Comparison of ENCODE assay signal across 1 cellular context in the genomic region with DNA sequence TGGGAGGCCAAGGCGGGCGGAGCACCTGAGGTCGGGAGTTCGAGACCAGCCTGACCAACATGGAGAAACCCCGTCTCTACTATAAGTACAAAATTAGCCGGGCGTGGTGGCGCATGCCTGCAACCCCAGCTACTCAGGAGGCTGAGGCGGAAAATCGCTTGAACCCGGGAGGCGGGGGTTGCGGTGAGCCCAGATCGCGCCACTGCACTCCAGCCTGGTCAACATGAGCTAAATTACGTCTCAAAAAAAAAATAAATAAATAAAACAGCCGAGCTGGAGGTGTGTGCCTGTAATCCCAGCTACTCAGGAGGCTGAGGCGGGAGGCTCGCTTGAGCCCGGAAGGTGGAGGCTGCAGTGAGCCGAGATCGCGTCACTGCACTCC.
TF ChIP-seq lines count a peak whose summit lies in the region.

No MANE protein-coding gene starts in this region.

TF ChIP-seq in HepG2, 621 proteins besides CTCF, POLR2A, EP300 and RAD21:
- TF ChIP-seq ZNF605 (CRISPR knock-in tag; IDR thresholded peaks at IDR 0.05) (peak; percentile 33; the same call in 1 of the 2 replicates), ZNF121 (CRISPR knock-in tag; IDR thresholded peaks at IDR 0.05) (peak; percentile 94; the same call in 1 of the 2 replicates), ADNP (CRISPR knock-in tag; IDR thresholded peaks at IDR 0.05) (peak; percentile 83), AGO1 (IDR thresholded peaks at IDR 0.05; ENCODE audit: low read depth, low read length, poor library complexity, severe bottlenecking) (peak; percentile 11), ZMYM2 (CRISPR knock-in tag; IDR thresholded peaks at IDR 0.05) (peak; percentile 75), ZMYM3 (CRISPR knock-in tag; IDR thresholded peaks at IDR 0.05) (peak; percentile 98), SNAPC2 (CRISPR knock-in tag; IDR thresholded peaks at IDR 0.05) (0 out of 2 replicates have a peak, but pooled peaks have one; percentile 28), HDAC2 (CRISPR knock-in tag; IDR thresholded peaks at IDR 0.05) (0 out of 2 replicates have a peak, but pooled peaks have one; percentile 35), KDM1A (CRISPR knock-in tag; IDR thresholded peaks at IDR 0.05) (peak; percentile 89), NAIF1 (CRISPR knock-in tag; IDR thresholded peaks at IDR 0.05; ENCODE audit: borderline replicate concordance) (0 out of 2 replicates have a peak, but pooled peaks have one; percentile 12), YEATS2 (CRISPR knock-in tag; IDR thresholded peaks at IDR 0.05; ENCODE audit: borderline replicate concordance) (0 out of 2 replicates have a peak, but pooled peaks have one; percentile 5), KDM3A (CRISPR knock-in tag; IDR thresholded peaks at IDR 0.05; ENCODE audit: low read depth) (0 out of 2 replicates have a peak, but pooled peaks have one; percentile 27), CHD4 (IDR thresholded peaks at IDR 0.05; ENCODE audit: borderline replicate concordance, low read length) (0 out of 2 replicates have a peak, but pooled peaks have one; percentile 42), ZNF501 (CRISPR knock-in tag; IDR thresholded peaks at IDR 0.05) (0 out of 2 replicates have a peak, but pooled peaks have one; percentile 2), ZNF558 (CRISPR knock-in tag; IDR thresholded peaks at IDR 0.05; ENCODE audit: borderline replicate concordance) (0 out of 2 replicates have a peak, but pooled peaks have one; percentile 63)
- TF ChIP-seq, protein P1, sequence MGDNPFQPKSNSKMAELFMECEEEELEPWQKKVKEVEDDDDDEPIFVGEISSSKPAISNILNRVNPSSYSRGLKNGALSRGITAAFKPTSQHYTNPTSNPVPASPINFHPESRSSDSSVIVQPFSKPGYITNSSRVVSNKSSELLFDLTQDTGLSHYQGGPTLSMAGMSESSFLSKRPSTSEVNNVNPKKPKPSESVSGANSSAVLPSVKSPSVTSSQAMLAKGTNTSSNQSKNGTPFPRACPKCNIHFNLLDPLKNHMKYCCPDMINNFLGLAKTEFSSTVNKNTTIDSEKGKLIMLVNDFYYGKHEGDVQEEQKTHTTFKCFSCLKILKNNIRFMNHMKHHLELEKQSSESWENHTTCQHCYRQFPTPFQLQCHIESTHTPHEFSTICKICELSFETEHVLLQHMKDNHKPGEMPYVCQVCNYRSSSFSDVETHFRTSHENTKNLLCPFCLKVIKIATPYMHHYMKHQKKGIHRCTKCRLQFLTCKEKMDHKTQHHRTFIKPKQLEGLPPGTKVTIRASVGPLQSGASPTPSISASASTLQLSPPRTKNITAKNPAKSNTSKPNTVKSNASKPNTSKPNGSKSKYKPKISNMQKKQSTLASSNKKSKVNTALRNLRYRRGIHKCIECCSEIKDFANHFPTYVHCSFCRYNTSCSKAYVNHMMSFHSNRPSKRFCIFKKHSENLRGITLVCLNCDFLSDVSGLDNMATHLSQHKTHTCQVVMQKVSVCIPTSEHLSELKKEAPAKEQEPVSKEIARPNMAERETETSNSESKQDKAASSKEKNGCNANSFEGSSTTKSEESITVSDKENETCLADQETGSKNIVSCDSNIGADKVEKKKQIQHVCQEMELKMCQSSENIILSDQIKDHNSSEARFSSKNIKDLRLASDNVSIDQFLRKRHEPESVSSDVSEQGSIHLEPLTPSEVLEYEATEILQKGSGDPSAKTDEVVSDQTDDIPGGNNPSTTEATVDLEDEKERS (CRISPR knock-in tag; IDR thresholded peaks at IDR 0.05): peak; percentile 30; the same call in 1 of the 2 replicates
- TF ChIP-seq, protein P2, sequence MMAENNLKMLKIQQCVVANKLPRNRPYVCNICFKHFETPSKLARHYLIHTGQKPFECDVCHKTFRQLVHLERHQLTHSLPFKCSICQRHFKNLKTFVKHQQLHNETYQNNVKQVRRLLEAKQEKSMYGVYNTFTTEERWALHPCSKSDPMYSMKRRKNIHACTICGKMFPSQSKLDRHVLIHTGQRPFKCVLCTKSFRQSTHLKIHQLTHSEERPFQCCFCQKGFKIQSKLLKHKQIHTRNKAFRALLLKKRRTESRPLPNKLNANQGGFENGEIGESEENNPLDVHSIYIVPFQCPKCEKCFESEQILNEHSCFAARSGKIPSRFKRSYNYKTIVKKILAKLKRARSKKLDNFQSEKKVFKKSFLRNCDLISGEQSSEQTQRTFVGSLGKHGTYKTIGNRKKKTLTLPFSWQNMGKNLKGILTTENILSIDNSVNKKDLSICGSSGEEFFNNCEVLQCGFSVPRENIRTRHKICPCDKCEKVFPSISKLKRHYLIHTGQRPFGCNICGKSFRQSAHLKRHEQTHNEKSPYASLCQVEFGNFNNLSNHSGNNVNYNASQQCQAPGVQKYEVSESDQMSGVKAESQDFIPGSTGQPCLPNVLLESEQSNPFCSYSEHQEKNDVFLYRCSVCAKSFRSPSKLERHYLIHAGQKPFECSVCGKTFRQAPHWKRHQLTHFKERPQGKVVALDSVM (CRISPR knock-in tag; IDR thresholded peaks at IDR 0.05): peak; percentile 100
- TF ChIP-seq, protein P3, sequence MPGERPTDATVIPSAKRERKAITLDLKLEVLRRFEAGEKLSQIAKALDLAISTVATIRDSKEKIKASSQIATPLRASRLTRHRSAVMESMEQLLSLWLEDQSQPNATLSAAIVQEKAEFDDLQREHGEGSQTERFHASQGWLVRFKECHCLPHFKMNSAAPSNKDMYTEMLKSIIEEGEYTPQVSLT (CRISPR knock-in tag; IDR thresholded peaks at IDR 0.05; ENCODE audit: borderline replicate concordance, low read depth): 0 out of 2 replicates have a peak, but pooled peaks have one; percentile 18
